Comparison of ENCODE assay signal across 10 cellular contexts in the genomic region with DNA sequence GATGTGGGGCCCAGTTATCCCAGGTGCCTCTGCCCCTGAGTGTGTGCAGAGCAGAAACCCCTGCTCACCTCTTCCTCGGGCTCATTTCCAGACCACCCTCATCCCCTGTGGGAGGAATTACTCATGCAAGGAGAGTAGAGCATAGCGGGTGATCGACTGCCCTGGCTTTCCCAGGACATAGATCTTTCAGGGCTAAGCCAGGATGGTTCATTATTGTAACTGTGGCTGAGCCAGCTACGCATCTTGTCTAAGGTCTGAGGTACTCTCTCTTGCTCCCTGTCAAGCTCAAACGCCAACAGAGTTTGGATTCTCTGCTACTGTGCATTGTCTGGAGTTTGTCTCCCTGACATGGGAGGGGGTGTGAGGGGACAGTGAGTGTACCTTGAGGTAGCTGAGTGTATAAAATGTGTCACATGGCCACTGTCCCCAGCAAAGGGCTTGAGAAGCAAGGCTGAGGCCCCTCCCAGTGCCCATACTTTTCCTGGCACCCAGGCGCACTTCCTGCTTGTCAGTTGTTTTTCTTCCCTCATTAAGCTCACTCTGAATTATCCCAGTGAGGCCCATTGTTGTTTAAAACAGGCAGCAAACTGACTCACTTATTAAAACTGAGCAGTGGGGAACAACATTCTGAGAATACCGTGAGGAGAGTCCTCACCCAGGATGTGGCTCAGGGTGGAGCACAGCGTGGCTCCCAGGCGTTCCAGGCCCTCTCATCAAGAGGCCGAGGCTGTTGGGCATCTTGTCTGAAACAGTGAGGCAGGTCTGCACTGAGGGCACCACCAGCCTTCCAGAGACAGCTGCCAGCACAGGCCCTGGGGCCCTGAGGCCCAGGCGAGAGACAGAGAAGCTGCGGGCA.
DNase-seq lines count a peak whose midpoint lies in the region; ATAC-seq and TF ChIP-seq lines count a peak whose summit lies in the region.
"Had no signal": no experiment of that assay in that cellular context is flagged by ENCODE, and none has a peak within 500 bp of the region (broad histone marks: within the 10 kb centered on the region; RNA-seq: fewer than 3 reads in every experiment).

No MANE protein-coding gene starts in this region.

- no peak for DNase-seq in heart right ventricle
- DNase-seq in Right ventricle myocardium inferior (ENCODE audit: missing footprints), result no peak
- DNase-seq in astrocyte of the hippocampus (ENCODE audit: low read depth, low spot score), result peak; percentile 86
- peak; percentile 48 for DNase-seq in kidney epithelial cell (ENCODE audit: low read depth)
- no peak for DNase-seq in activated CD8-positive, alpha-beta T cell treated with anti-CD3 and anti-CD28 coated beads for 36 hours
- no peak for DNase-seq in activated CD4-positive, CD25-positive, alpha-beta regulatory T cell (lab: John Stamatoyannopoulos, UW)
- DNase-seq in NK-92 (lab: John Stamatoyannopoulos, UW; ENCODE audit: unreplicated experiment), result no peak

- H3K27me3 ChIP-seq in heart right ventricle, result no peaks in the 10 kb centered on the region
- no peaks in the 10 kb centered on the region for H3K27me3 ChIP-seq in kidney epithelial cell (ENCODE audit: control insufficient read depth, insufficient read depth, low read length)

- CTCF ChIA-PET in activated CD8-positive, alpha-beta T cell treated with anti-CD3 and anti-CD28 coated beads for 36 hours (lab: Charles Lee), result interaction anchor here (0.9 to 2.0 kb wide), 3 partner anchors 11 to 406 kb away, joined by 3 to 8 read pairs (median 3); no protein-coding TSS in a partner anchor

- no peaks in the 10 kb centered on the region for H3K36me3 ChIP-seq in heart right ventricle
- no peaks in the 10 kb centered on the region for H3K36me3 ChIP-seq in kidney epithelial cell (ENCODE audit: control insufficient read depth, insufficient read depth, low read length)

- no peaks in the 10 kb centered on the region for H3K4me1 Mint-ChIP-seq in activated CD8-positive, alpha-beta T cell treated with anti-CD3 and anti-CD28 coated beads for 36 hours (ENCODE audit: low read depth)
- H3K4me1 Mint-ChIP-seq: CD4-positive, CD25-positive, alpha-beta regulatory T cell had no signal

- 67 to 74% methylated on average over 12 of the region's 12 CpGs for WGBS in heart right ventricle, 2 donors

- intact Hi-C loops in heart right ventricle (cut with DNase I), result loop anchor here in 1 of 10 donors (5.0 kb wide), 1 partner anchor 37 kb away; no protein-coding TSS in a partner anchor
- intact Hi-C loops in Right ventricle myocardium inferior (cut with DNase I), result loop anchor here (2.0 to 5.0 kb wide), 2 partner anchors 316 to 343 kb away; no protein-coding TSS in a partner anchor
- intact Hi-C loops in activated CD8-positive, alpha-beta T cell treated with anti-CD3 and anti-CD28 coated beads for 36 hours (cut with micrococcal nuclease), result no loop called here

- no peak overlapping the region for H3K4me3 Mint-ChIP-seq in activated CD8-positive, alpha-beta T cell treated with anti-CD3 and anti-CD28 coated beads for 36 hours
- H3K4me3 Mint-ChIP-seq: CD4-positive, CD25-positive, alpha-beta regulatory T cell had no signal

- POLR2A ChIA-PET in activated CD8-positive, alpha-beta T cell treated with anti-CD3 and anti-CD28 coated beads for 36 hours (lab: Charles Lee), result no interaction called here

- H3K27ac Mint-ChIP-seq in activated CD8-positive, alpha-beta T cell treated with anti-CD3 and anti-CD28 coated beads for 36 hours, result no peak overlapping the region

- peak overlapping the region in 8 of 10 donors; percentile 11 to 92 (median 52) for H3K27ac ChIP-seq in heart right ventricle

- H3K4me3 ChIP-seq in heart right ventricle (no peak overlapping the region), kidney epithelial cell (ENCODE audit: low read depth, low read length) (no peak overlapping the region)

- no peaks in the 10 kb centered on the region for H3K36me3 Mint-ChIP-seq in activated CD8-positive, alpha-beta T cell treated with anti-CD3 and anti-CD28 coated beads for 36 hours (ENCODE audit: low read depth)
- H3K36me3 Mint-ChIP-seq: CD4-positive, CD25-positive, alpha-beta regulatory T cell had no signal

- H3K9me3 ChIP-seq in heart right ventricle, result no peaks in the 10 kb centered on the region

- H3K4me1 ChIP-seq in heart right ventricle, result peaks cover 14 to 62% (median 45%) of the 10 kb centered on the region in 9 donors

- H3K27me3 Mint-ChIP-seq in activated CD8-positive, alpha-beta T cell treated with anti-CD3 and anti-CD28 coated beads for 36 hours, result peaks cover 1% of the 10 kb centered on the region
- H3K27me3 Mint-ChIP-seq: CD4-positive, CD25-positive, alpha-beta regulatory T cell had no signal

- ATAC-seq in heart right ventricle, result no peak
- no peak for ATAC-seq in Right ventricle myocardium inferior
- ATAC-seq in activated CD8-positive, alpha-beta T cell treated with anti-CD3 and anti-CD28 coated beads for 36 hours, result no peak
- no peak for ATAC-seq in GM19397 (IDR thresholded peaks at IDR 0.05; ENCODE audit: unreplicated experiment)
- ATAC-seq: sciatic nerve had no signal

- TF ChIP-seq CTCF in heart right ventricle (IDR thresholded peaks at IDR 0.05) (no peak), kidney epithelial cell (IDR thresholded peaks at IDR 0.05; ENCODE audit: insufficient read depth, low read length, poor library complexity, severe bottlenecking) (no peak)
- no peak for TF ChIP-seq CTCF in activated CD8-positive, alpha-beta T cell treated with anti-CD3 and anti-CD28 coated beads for 36 hours (IDR thresholded peaks at IDR 0.05)

- H3K9me3 Mint-ChIP-seq in activated CD8-positive, alpha-beta T cell treated with anti-CD3 and anti-CD28 coated beads for 36 hours, result no peaks in the 10 kb centered on the region
- H3K9me3 Mint-ChIP-seq: CD4-positive, CD25-positive, alpha-beta regulatory T cell had no signal

Comparison
In these comparisons a context has a peak if more than half of its experiments do, and no peak if none do; other contexts are left out.
1. DNase-seq: peak in astrocyte of the hippocampus (single experiment) and kidney epithelial cell (single experiment); none in heart right ventricle (0 of 2), Right ventricle myocardium inferior (single experiment), activated CD8-positive, alpha-beta T cell treated with anti-CD3 and anti-CD28 coated beads for 36 hours (single experiment), activated CD4-positive, CD25-positive, alpha-beta regulatory T cell (0 of 4) and NK-92 (single experiment).